In genomic region chr12:99130808-99131538, GRCh38 we compare ENCODE assay signal across 8 cellular contexts.
DNase-seq lines count a peak whose midpoint lies in the region; ATAC-seq lines count a peak whose summit lies in the region.

No MANE protein-coding gene starts in this region.

- ATAC-seq in GM19351 (IDR thresholded peaks at IDR 0.05; ENCODE audit: unreplicated experiment), result peak; percentile 94
- peak; percentile 92 for ATAC-seq in HG03045 (IDR thresholded peaks at IDR 0.05; ENCODE audit: unreplicated experiment)

- DNase-seq in T1000 (lab: John Stamatoyannopoulos, UW) (peak; percentile 2), renal cortical epithelial cell (ENCODE audit: low read depth) (peak; percentile 36), NCI-H446 treated with DMSO at 0.1 percent for 48 hours (lab: John Stamatoyannopoulos, UW) (no peak), NCI-H2171 treated with DMSO at 0.1 percent for 48 hours (lab: John Stamatoyannopoulos, UW) (no peak), AG20443 (ENCODE audit: low spot score) (no peak)
- DNase-seq in stimulated activated CD4-positive, alpha-beta T cell treated with anti-CD3 and anti-CD28 coated beads, Interleukin-12 subunit alpha, Interleukin-12 subunit beta, amount 100 ng/mL, for 4 hours, result no peak

Comparison
In these comparisons a context has a peak if more than half of its experiments do, and no peak if none do; other contexts are left out.
1. DNase-seq: peak in T1000 (single experiment) and renal cortical epithelial cell (single experiment); none in NCI-H446 treated with DMSO at 0.1 percent for 48 hours (single experiment), stimulated activated CD4-positive, alpha-beta T cell treated with anti-CD3 and anti-CD28 coated beads, Interleukin-12 subunit alpha, Interleukin-12 subunit beta, amount 100 ng/mL, for 4 hours (single experiment), NCI-H2171 treated with DMSO at 0.1 percent for 48 hours (single experiment) and AG20443 (single experiment).